Comparison of ENCODE assay signal across 33 cellular contexts in genomic region chr22:44804327-44804726, GRCh38. TPM values are rescaled to one million over a fixed set of nuclear protein-coding genes. Genes with fewer than 3 reads are reported as not detected.
"Had no signal": no experiment of that assay in that cellular context is flagged by ENCODE, and none has a peak within 500 bp of the region (broad histone marks: within the 10 kb centered on the region; RNA-seq: fewer than 3 reads in every experiment).

No MANE protein-coding gene starts in this region.

- ATAC-seq: naive thymus-derived CD8-positive, alpha-beta T cell; psoas muscle; right cardiac atrium; sciatic nerve; stimulated activated memory B cell treated with anti-CD40 and anti-IgM and Interleukin-4, amounts not matched to agents 10 μg/mL and 1 μg/mL and 100 μg/mL, for 72 hours; stimulated activated naive CD8-positive, alpha-beta T cell treated with anti-CD3 and anti-CD28 coated beads, Interleukin-15, amount 100 ng/mL, for 72 hours; stimulated activated naive CD8-positive, alpha-beta T cell treated with anti-CD3 and anti-CD28 coated beads, Interleukin-15, Interleukin-2, amounts not matched to agents 100 U/mL and 50 U/mL, for 24 hours; upper lobe of right lung had no signal

- H3K4me3 Mint-ChIP-seq: naive B cell; nephron progenitor cell; neural crest cell; stimulated activated memory B cell treated with anti-CD40 and anti-IgM and Interleukin-4, amounts not matched to agents 10 μg/mL and 1 μg/mL and 100 μg/mL, for 72 hours; stimulated activated naive CD8-positive, alpha-beta T cell treated with anti-CD3 and anti-CD28 coated beads, Interleukin-15, amount 100 ng/mL, for 72 hours; type B pancreatic cell had no signal

- H3K9ac ChIP-seq: parathyroid adenoma had no signal

- H3K4me1 Mint-ChIP-seq: stimulated activated memory B cell treated with anti-CD40 and anti-IgM and Interleukin-4, amounts not matched to agents 10 μg/mL and 1 μg/mL and 100 μg/mL, for 72 hours had no signal

- H3K36me3 Mint-ChIP-seq: naive B cell; stimulated activated memory B cell treated with anti-CD40 and anti-IgM and Interleukin-4, amounts not matched to agents 10 μg/mL and 1 μg/mL and 100 μg/mL, for 72 hours had no signal

- H3K9me3 Mint-ChIP-seq: naive thymus-derived CD8-positive, alpha-beta T cell; neural crest cell; stimulated activated memory B cell treated with anti-CD40 and anti-IgM and Interleukin-4, amounts not matched to agents 10 μg/mL and 1 μg/mL and 100 μg/mL, for 72 hours; stimulated activated naive CD8-positive, alpha-beta T cell treated with anti-CD3 and anti-CD28 coated beads, Interleukin-15, amount 100 ng/mL, for 72 hours; type B pancreatic cell had no signal

- H3K4me2 ChIP-seq: smooth muscle cell had no signal

- H3K27ac Mint-ChIP-seq: naive B cell; nephron progenitor cell; progenitor cell of endocrine pancreas; stimulated activated memory B cell treated with anti-CD40 and anti-IgM and Interleukin-4, amounts not matched to agents 10 μg/mL and 1 μg/mL and 100 μg/mL, for 72 hours; stimulated activated naive CD8-positive, alpha-beta T cell treated with anti-CD3 and anti-CD28 coated beads, Interleukin-15, amount 100 ng/mL, for 72 hours; type B pancreatic cell had no signal

- H3K36me3 ChIP-seq: neutrophil, ovary, spleen, suprapubic skin, tibial artery, transverse colon, upper lobe of right lung, uterus had no signal

- DNase-seq: naive B cell; naive thymus-derived CD8-positive, alpha-beta T cell; nephron progenitor cell; nucleus accumbens; ovary; posterior cingulate gyrus; psoas muscle; spleen; stimulated activated CD4-positive, alpha-beta T cell treated with anti-CD3 and anti-CD28 coated beads, Interleukin-12 subunit alpha, Interleukin-12 subunit beta, amount 100 ng/mL, for 4 hours; stimulated activated CD4-positive, alpha-beta T cell treated with anti-CD3 and anti-CD28 coated beads, Interleukin-1b, Interleukin-23, amount 100 ng/mL, for 48 hours; stimulated activated CD4-positive, alpha-beta T cell treated with anti-CD3 and anti-CD28 coated beads, Interleukin-4, amount 100 ng/mL, for 1 hour; stimulated activated CD4-positive, alpha-beta T cell treated with anti-CD3 and anti-CD28 coated beads, Interleukin-4, amount 100 ng/mL, for 4 hours; stimulated activated CD8-positive, alpha-beta memory T cell treated with anti-CD3 and anti-CD28 coated beads, Interleukin-4, amount 100 ng/mL, for 48 hours; stimulated activated naive CD4-positive, alpha-beta T cell; stimulated activated naive CD8-positive, alpha-beta T cell treated with anti-CD3 and anti-CD28 coated beads, Interleukin-15, amount 100 ng/mL, for 72 hours; stimulated activated naive CD8-positive, alpha-beta T cell treated with anti-CD3 and anti-CD28 coated beads, Interleukin-15, Interleukin-2, amounts not matched to agents 100 U/mL and 50 U/mL, for 24 hours; substantia nigra; testis; tibial artery; transverse colon; upper lobe of right lung; uterus had no signal

- H3K27me3 ChIP-seq: neutrophil, ovary, testis, upper lobe of right lung, uterus had no signal

- H3K4me3 ChIP-seq: ovary, psoas muscle, skin epidermis, smooth muscle cell, spleen, suprapubic skin, testis, tibial artery, transverse colon, upper lobe of right lung, uterus had no signal

- H2AFZ ChIP-seq: parathyroid adenoma had no signal

- H3K27me3 Mint-ChIP-seq: progenitor cell of endocrine pancreas, type B pancreatic cell had no signal

- H3K4me1 ChIP-seq: parathyroid adenoma, psoas muscle, suprapubic skin, testis, tibial artery, transverse colon, upper lobe of right lung, uterus had no signal

- H3K27ac ChIP-seq: neutrophil, ovary, parathyroid adenoma, psoas muscle, skin epidermis, spleen, suprapubic skin, testis, tibial artery, transverse colon, upper lobe of right lung, uterus had no signal

- H3K9me3 ChIP-seq: neutrophil, ovary, psoas muscle, spleen, suprapubic skin, testis, tibial artery, transverse colon, upper lobe of right lung, uterus had no signal

RNA-seq across cellular contexts. Expression of gene ARHGAP8, which starts 52.0 kb away (rescaled TPM):
- polyA plus RNA-seq: psoas muscle had no signal
